8 cellular contexts compared by ENCODE assay signal in genomic region chr14:105487449-105487985, GRCh38. TPM values are rescaled to one million over a fixed set of nuclear protein-coding genes. Genes with fewer than 3 reads are reported as not detected.
DNase-seq lines count a peak whose midpoint lies in the region; ATAC-seq and TF ChIP-seq lines count a peak whose summit lies in the region.

No MANE protein-coding gene starts in this region.

- H3K36me3 ChIP-seq in right atrium auricular region, result no peaks in the 10 kb centered on the region

- ATAC-seq in activated CD4-positive, CD25-positive, alpha-beta regulatory T cell treated with anti-CD3 and anti-CD28 coated beads, Interleukin-2, amount 50 U/mL, for 24 hours, result no peak
- ATAC-seq in HG03439 (IDR thresholded peaks at IDR 0.05; ENCODE audit: unreplicated experiment), result no peak

- H3K27me3 ChIP-seq in right atrium auricular region, result no peaks in the 10 kb centered on the region

- peak overlapping the region; percentile 95 to 98 for H3K27ac ChIP-seq in right atrium auricular region

- DNase-seq in activated CD4-positive, CD25-positive, alpha-beta regulatory T cell (lab: John Stamatoyannopoulos, UW), result peak in 3 of 4 experiments; percentile 29 to 56 (median 54)
- DNase-seq in activated T-cell treated with anti-CD3 and anti-CD28 coated beads for 24 hours (ENCODE audit: low read depth), result peak; percentile 44
- peak; percentile 65 for DNase-seq in right atrium auricular region (ENCODE audit: low spot score)
- DNase-seq in stimulated activated CD4-positive, alpha-beta T cell treated with anti-CD3 and anti-CD28 coated beads, Interleukin-4, amount 100 ng/mL, for 24 hours, result peak; percentile 57
- DNase-seq in EL, result no peak
- no peak for DNase-seq in SHP77 (lab: John Stamatoyannopoulos, UW)

- peaks cover 0 to 90% of the 10 kb centered on the region in 2 donors for H3K4me1 ChIP-seq in right atrium auricular region

- no peak for TF ChIP-seq CTCF in right atrium auricular region (IDR thresholded peaks at IDR 0.05)

- H3K9me3 ChIP-seq in right atrium auricular region, result no peaks in the 10 kb centered on the region

- H3K4me3 ChIP-seq in right atrium auricular region, result peak overlapping the region; percentile 62 to 69

RNA-seq across cellular contexts. Expression of gene CRIP1, which starts 0.8 kb away (rescaled TPM):
- 10 to 100 TPM; 42.9 to 79.2 TPM for total RNA-seq in right atrium auricular region

RNA-seq across cellular contexts. Expression of gene TEDC1, which starts 3.5 kb away (rescaled TPM):
- 1 to 10 TPM; 3.5 to 3.9 TPM for total RNA-seq in right atrium auricular region

RNA-seq across cellular contexts. Expression of gene CRIP2, which starts 12.9 kb away (rescaled TPM):
- 1,000 to 10,000 TPM in 1 of 2 donors, 100 to 1,000 TPM in 1; 831 to 1,272 TPM for total RNA-seq in right atrium auricular region

RNA-seq across cellular contexts. Expression of gene TMEM121, which starts 38.9 kb away (rescaled TPM):
- 1 to 10 TPM; 3.4 to 5.8 TPM for total RNA-seq in right atrium auricular region

Comparison
In these comparisons a context has a peak if more than half of its experiments do, and no peak if none do; other contexts are left out.
1. DNase-seq: peak in activated CD4-positive, CD25-positive, alpha-beta regulatory T cell (3 of 4), activated T-cell treated with anti-CD3 and anti-CD28 coated beads for 24 hours (single experiment), right atrium auricular region (single experiment) and stimulated activated CD4-positive, alpha-beta T cell treated with anti-CD3 and anti-CD28 coated beads, Interleukin-4, amount 100 ng/mL, for 24 hours (single experiment); none in EL (single experiment) and SHP77 (0 of 2).